8 cellular contexts compared by ENCODE assay signal in the genomic region with DNA sequence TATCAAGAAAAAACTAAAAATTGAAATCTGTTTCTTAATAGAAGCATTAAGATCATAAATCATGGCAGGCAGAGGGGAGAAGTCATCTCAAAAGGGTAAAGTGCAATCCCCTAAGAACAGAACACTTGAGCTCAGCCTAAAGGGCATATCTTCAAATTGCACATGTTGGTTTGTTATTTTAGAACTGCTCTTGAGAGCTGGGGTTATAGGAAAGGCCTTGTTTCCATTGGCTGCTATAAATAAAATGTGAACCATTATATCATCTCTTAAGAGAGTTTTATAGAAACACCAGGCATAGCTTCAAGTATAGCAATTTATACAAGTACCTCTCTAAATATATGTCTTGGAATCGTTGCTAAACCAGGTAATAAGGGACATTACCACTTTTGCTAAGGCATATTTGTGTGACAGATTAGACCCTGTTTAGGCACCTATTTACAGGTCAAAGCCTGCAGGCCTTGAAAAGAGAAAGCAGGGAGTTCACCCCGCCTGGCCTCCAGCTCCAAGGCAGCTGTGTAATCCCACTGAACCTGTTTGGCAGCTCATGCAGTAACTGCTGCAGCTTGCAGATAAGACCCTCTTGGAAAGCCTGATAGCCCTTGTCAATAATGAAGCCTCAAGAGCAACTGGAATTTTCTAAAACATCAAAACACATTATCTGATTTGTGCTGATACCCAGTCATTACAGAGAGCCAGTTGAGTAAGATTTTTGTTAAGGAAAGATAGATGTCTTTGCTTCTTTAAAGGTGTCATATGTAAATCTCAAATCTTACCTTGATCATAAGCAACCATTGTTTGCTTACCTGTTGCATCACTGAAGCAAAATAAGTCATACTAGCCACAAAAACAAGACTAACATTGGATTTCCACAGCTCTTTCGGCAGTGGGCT. TPM values are rescaled to one million over a fixed set of nuclear protein-coding genes. Genes with fewer than 3 reads are reported as not detected.
DNase-seq lines count a peak whose midpoint lies in the region; TF ChIP-seq lines count a peak whose summit lies in the region.

No MANE protein-coding gene starts in this region.

- H3K27ac Mint-ChIP-seq in progenitor cell of endocrine pancreas: peak overlapping the region; percentile 95

- TF ChIP-seq CTCF in cardiac muscle cell (IDR thresholded peaks at IDR 0.05; ENCODE audit: low read depth, low read length) (no peak), progenitor cell of endocrine pancreas (IDR thresholded peaks at IDR 0.05; ENCODE audit: unreplicated experiment) (no peak)

- H3K9me3 Mint-ChIP-seq in progenitor cell of endocrine pancreas (ENCODE audit: low read depth): peaks cover 7% of the 10 kb centered on the region

- H3K9me3 ChIP-seq in cardiac muscle cell (ENCODE audit: low read depth): no peaks in the 10 kb centered on the region

- peaks cover 68% of the 10 kb centered on the region for H3K4me1 Mint-ChIP-seq in progenitor cell of endocrine pancreas (ENCODE audit: low read depth)

- no peaks in the 10 kb centered on the region for H3K36me3 ChIP-seq in cardiac muscle cell

- H3K27ac ChIP-seq in cardiac muscle cell: peak overlapping the region; percentile 97

- peak overlapping the region; percentile 57 for H3K4me3 Mint-ChIP-seq in progenitor cell of endocrine pancreas (ENCODE audit: low read depth)

- no peaks in the 10 kb centered on the region for H3K36me3 Mint-ChIP-seq in progenitor cell of endocrine pancreas (ENCODE audit: insufficient read depth)

- peak; percentile 88 for DNase-seq in HT-29 (ENCODE audit: low spot score)
- peak; percentile 98 for DNase-seq in NCI-H748 (lab: John Stamatoyannopoulos, UW; ENCODE audit: unreplicated experiment)
- DNase-seq in cardiac muscle cell (ENCODE audit: low read depth in 1 of 2, low spot score in 1 of 2): peak in 1 of 2 donors; percentile 81
- DNase-seq in progenitor cell of endocrine pancreas (ENCODE audit: low spot score, unreplicated experiment): peak; percentile 76
- no peak for DNase-seq in activated CD4-positive, alpha-beta T cell treated with anti-CD3 and anti-CD28 coated beads, Interleukin-2, amount 50 U/mL, for 4 hours
- no peak for DNase-seq in UCSD-AML1 (lab: John Stamatoyannopoulos, UW; ENCODE audit: unreplicated experiment)
- no peak for DNase-seq in amniotic stem cell (lab: John Stamatoyannopoulos, UW)
- no peak for DNase-seq in NOMO-1 (lab: John Stamatoyannopoulos, UW; ENCODE audit: unreplicated experiment in 2 of 2)

- H3K27me3 ChIP-seq in cardiac muscle cell: no peaks in the 10 kb centered on the region

- peak overlapping the region; percentile 8 for H3K4me3 ChIP-seq in cardiac muscle cell

- H3K4me1 ChIP-seq in cardiac muscle cell (ENCODE audit: low read depth): peaks cover 65% of the 10 kb centered on the region

- H3K27me3 Mint-ChIP-seq in progenitor cell of endocrine pancreas: no peaks in the 10 kb centered on the region

RNA-seq across cellular contexts. Expression of a gene that starts 24.2 kb away (rescaled TPM):
- total RNA-seq in HT-29 (2014; rRNA removed; shearing (Covaris generic)): 2.9 and 3.5 TPM in 2 replicates
- total RNA-seq in cardiac muscle cell: 22.2 and 47.5 TPM in 2 replicates
- 20.6 and 30.2 TPM in 2 replicates for polyA plus RNA-seq in cardiac muscle cell
- 24.2 and 24.6 TPM in 2 replicates for total RNA-seq in progenitor cell of endocrine pancreas

RNA-seq across cellular contexts. Expression of a gene that starts 34.5 kb away (rescaled TPM):
- 27.8 and 38.2 TPM in 2 replicates for total RNA-seq in HT-29 (2014; rRNA removed; shearing (Covaris generic))
- 63.4 and 71.6 TPM in 2 replicates for total RNA-seq in cardiac muscle cell
- polyA plus RNA-seq in cardiac muscle cell: 82.1 and 91.4 TPM in 2 replicates
- total RNA-seq in progenitor cell of endocrine pancreas: 41.0 and 42.2 TPM in 2 replicates

RNA-seq across cellular contexts. Expression of a gene that starts 51.5 kb away (rescaled TPM):
- 11.8 and 13.0 TPM in 2 replicates for total RNA-seq in HT-29 (2014; rRNA removed; shearing (Covaris generic))
- total RNA-seq in cardiac muscle cell (11.7 and 12.8 TPM in 2 replicates), progenitor cell of endocrine pancreas (19.9 and 20.9 TPM in 2 replicates)
- polyA plus RNA-seq in cardiac muscle cell: 11.7 and 18.9 TPM in 2 replicates

Comparison
In these comparisons a context has a peak if more than half of its experiments do, and no peak if none do; other contexts are left out.
1. DNase-seq: peak in HT-29 (single experiment), NCI-H748 (single experiment) and progenitor cell of endocrine pancreas (single experiment); none in activated CD4-positive, alpha-beta T cell treated with anti-CD3 and anti-CD28 coated beads, Interleukin-2, amount 50 U/mL, for 4 hours (0 of 2), UCSD-AML1 (single experiment), amniotic stem cell (single experiment) and NOMO-1 (0 of 2).